18 cellular contexts compared by ENCODE assay signal in the genomic region with DNA sequence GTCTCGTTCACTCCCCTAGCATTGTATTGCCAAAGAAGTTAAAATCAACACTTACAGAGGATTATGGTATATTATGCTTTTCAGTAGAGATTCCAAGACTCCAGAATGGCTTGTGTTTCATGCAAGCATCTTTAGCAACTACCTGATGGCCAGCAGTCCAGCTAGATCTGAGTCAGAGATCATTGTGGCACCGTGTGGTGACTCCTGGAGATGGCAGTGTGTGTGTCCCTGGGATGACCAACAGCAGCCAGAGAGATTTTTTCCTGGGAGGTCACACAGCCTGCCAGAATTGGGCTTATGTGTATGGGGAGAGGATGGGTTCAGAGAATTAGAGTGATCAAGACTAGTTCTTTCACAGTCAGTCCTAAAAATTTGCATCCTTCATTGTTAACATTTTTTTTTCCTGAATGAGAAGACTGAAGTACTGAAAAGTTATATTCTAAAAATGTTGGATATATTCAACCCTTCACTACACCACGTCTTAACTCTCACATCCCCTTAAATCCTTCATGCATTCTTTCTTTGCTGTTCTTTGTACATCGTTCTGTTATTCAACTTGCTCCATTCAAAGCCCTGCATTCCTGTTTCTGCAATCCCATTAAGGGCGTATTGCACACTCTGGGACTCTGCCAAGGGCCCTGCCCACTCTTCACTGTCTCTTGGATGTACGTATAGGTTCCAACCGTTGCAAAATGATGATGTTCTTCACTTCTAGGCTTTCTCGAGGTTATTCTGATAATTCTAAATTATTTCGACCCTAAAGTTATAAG. TPM values are rescaled to one million over a fixed set of nuclear protein-coding genes. Genes with fewer than 3 reads are reported as not detected.
"Had no signal": no experiment of that assay in that cellular context is flagged by ENCODE, and none has a peak within 500 bp of the region (broad histone marks: within the 10 kb centered on the region; RNA-seq: fewer than 3 reads in every experiment).

No MANE protein-coding gene starts in this region.

- H3K27ac ChIP-seq: ascending aorta, esophagus squamous epithelium, foreskin keratinocyte, left lung, sigmoid colon, upper lobe of right lung had no signal

- DNase-seq: activated CD4-positive, alpha-beta T cell treated with anti-CD3 and anti-CD28 coated beads for 1 hour; activated CD4-positive, alpha-beta T cell treated with anti-CD3 and anti-CD28 coated beads, Interleukin-2, amount 50 U/mL, for 48 hours; activated CD8-positive, alpha-beta memory T cell treated with anti-CD3 and anti-CD28 coated beads, Interleukin-2, amount 10 ng/mL, durations not matched to agents 7 days and 5 days; activated gamma-delta T cell; activated naive CD8-positive, alpha-beta T cell treated with anti-CD3 and anti-CD28 coated beads, Interleukin-2, amount 10 ng/mL, durations not matched to agents 7 days and 5 days; activated T-cell treated with anti-CD3 and anti-CD28 coated beads, Interleukin-2, amount 50 U/mL, for 48 hours; esophagus squamous epithelium; foreskin keratinocyte; left lung; nephron progenitor cell; sigmoid colon; stimulated activated CD4-positive, alpha-beta T cell treated with anti-CD3 and anti-CD28 coated beads, Interleukin-12 subunit alpha, Interleukin-12 subunit beta, amount 100 ng/mL, for 4 hours; stimulated activated CD4-positive, alpha-beta T cell treated with anti-CD3 and anti-CD28 coated beads, Interleukin-2, amount 100 ng/mL, for 48 hours; T-helper 2 cell; upper lobe of right lung had no signal

- H3K27me3 ChIP-seq: ascending aorta, esophagus squamous epithelium, foreskin keratinocyte, left lung, sigmoid colon, upper lobe of right lung had no signal

- H3K4me1 Mint-ChIP-seq: activated CD8-positive, alpha-beta memory T cell treated with anti-CD3 and anti-CD28 coated beads, Interleukin-2, amount 10 ng/mL, durations not matched to agents 7 days and 5 days; activated naive CD8-positive, alpha-beta T cell treated with anti-CD3 and anti-CD28 coated beads, Interleukin-2, amount 10 ng/mL, durations not matched to agents 7 days and 5 days; memory B cell; nephron progenitor cell had no signal

- H3K27me3 Mint-ChIP-seq: activated CD8-positive, alpha-beta memory T cell treated with anti-CD3 and anti-CD28 coated beads, Interleukin-2, amount 10 ng/mL, durations not matched to agents 7 days and 5 days; activated naive CD8-positive, alpha-beta T cell treated with anti-CD3 and anti-CD28 coated beads, Interleukin-2, amount 10 ng/mL, durations not matched to agents 7 days and 5 days; memory B cell; stimulated activated naive CD8-positive, alpha-beta T cell treated with anti-CD3 and anti-CD28 coated beads, Interleukin-15, Interleukin-2, amounts not matched to agents 100 ng/mL and 50 ng/mL, for 24 hours had no signal

- H3K27ac Mint-ChIP-seq: activated CD8-positive, alpha-beta memory T cell treated with anti-CD3 and anti-CD28 coated beads, Interleukin-2, amount 10 ng/mL, durations not matched to agents 7 days and 5 days; activated naive CD8-positive, alpha-beta T cell treated with anti-CD3 and anti-CD28 coated beads, Interleukin-2, amount 10 ng/mL, durations not matched to agents 7 days and 5 days; memory B cell; nephron progenitor cell; stimulated activated naive CD8-positive, alpha-beta T cell treated with anti-CD3 and anti-CD28 coated beads, Interleukin-15, Interleukin-2, amounts not matched to agents 100 ng/mL and 50 ng/mL, for 24 hours had no signal

- H3K4me3 Mint-ChIP-seq: activated CD8-positive, alpha-beta memory T cell treated with anti-CD3 and anti-CD28 coated beads, Interleukin-2, amount 10 ng/mL, durations not matched to agents 7 days and 5 days; activated naive CD8-positive, alpha-beta T cell treated with anti-CD3 and anti-CD28 coated beads, Interleukin-2, amount 10 ng/mL, durations not matched to agents 7 days and 5 days; memory B cell; nephron progenitor cell; stimulated activated naive CD8-positive, alpha-beta T cell treated with anti-CD3 and anti-CD28 coated beads, Interleukin-15, Interleukin-2, amounts not matched to agents 100 ng/mL and 50 ng/mL, for 24 hours had no signal

- H3K4me3 ChIP-seq: ascending aorta, esophagus squamous epithelium, left lung, sigmoid colon, upper lobe of right lung had no signal

- H3K36me3 Mint-ChIP-seq: activated CD8-positive, alpha-beta memory T cell treated with anti-CD3 and anti-CD28 coated beads, Interleukin-2, amount 10 ng/mL, durations not matched to agents 7 days and 5 days; activated naive CD8-positive, alpha-beta T cell treated with anti-CD3 and anti-CD28 coated beads, Interleukin-2, amount 10 ng/mL, durations not matched to agents 7 days and 5 days; memory B cell had no signal

- H3K36me3 ChIP-seq: ascending aorta, esophagus squamous epithelium, left lung, sigmoid colon, upper lobe of right lung had no signal

- H3K4me1 ChIP-seq: ascending aorta, esophagus squamous epithelium, left lung, sigmoid colon, upper lobe of right lung had no signal

- H3K9me3 Mint-ChIP-seq: activated naive CD8-positive, alpha-beta T cell treated with anti-CD3 and anti-CD28 coated beads, Interleukin-2, amount 10 ng/mL, durations not matched to agents 7 days and 5 days; stimulated activated naive CD8-positive, alpha-beta T cell treated with anti-CD3 and anti-CD28 coated beads, Interleukin-15, Interleukin-2, amounts not matched to agents 100 ng/mL and 50 ng/mL, for 24 hours had no signal

- H3K9me3 ChIP-seq: ascending aorta, esophagus squamous epithelium, sigmoid colon, upper lobe of right lung had no signal

- ATAC-seq: activated CD8-positive, alpha-beta memory T cell treated with anti-CD3 and anti-CD28 coated beads, Interleukin-2, amount 10 ng/mL, durations not matched to agents 7 days and 5 days; foreskin keratinocyte; left lung; upper lobe of right lung had no signal

RNA-seq across cellular contexts. Expression of a gene that starts 12.4 kb away (rescaled TPM):
- total RNA-seq: activated CD8-positive, alpha-beta memory T cell treated with anti-CD3 and anti-CD28 coated beads, Interleukin-2, amount 10 ng/mL, durations not matched to agents 7 days and 5 days; activated naive CD8-positive, alpha-beta T cell treated with anti-CD3 and anti-CD28 coated beads, Interleukin-2, amount 10 ng/mL, durations not matched to agents 7 days and 5 days had no signal
